ENCODE assay signal across 11 cellular contexts in the genomic region with DNA sequence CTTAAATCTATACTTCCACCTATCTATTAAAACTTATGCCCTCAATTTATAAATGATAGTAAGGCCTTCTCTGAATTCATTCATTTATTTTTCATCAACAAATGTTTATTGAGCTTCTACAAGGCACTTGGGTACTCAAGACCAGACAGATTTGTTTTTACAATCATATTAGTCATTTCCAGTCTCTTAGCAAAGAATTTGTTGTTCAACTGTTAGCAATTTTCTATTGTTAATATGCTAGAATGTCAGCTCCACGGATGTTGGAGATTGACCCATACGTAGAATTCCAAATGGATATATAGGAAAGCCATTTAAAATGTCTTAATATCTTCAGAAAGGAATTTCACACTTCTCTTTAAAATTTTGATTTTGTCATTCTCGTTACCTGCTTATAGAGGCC. TPM values are rescaled to one million over a fixed set of nuclear protein-coding genes. Genes with fewer than 3 reads are reported as not detected.
DNase-seq lines count a peak whose midpoint lies in the region; ATAC-seq and TF ChIP-seq lines count a peak whose summit lies in the region.
"Had no signal": no experiment of that assay in that cellular context is flagged by ENCODE, and none has a peak within 500 bp of the region (broad histone marks: within the 10 kb centered on the region; RNA-seq: fewer than 3 reads in every experiment).

No MANE protein-coding gene starts in this region.

- 97 to 99% methylated on average over 3 of the region's 3 CpGs for WGBS in upper lobe of left lung, 2 donors

- peak overlapping the region in 1 of 2 donors; percentile 91 for H3K4me3 Mint-ChIP-seq in activated T-cell treated with anti-CD3 and anti-CD28 coated beads, Interleukin-2, amount 50 U/mL, for 72 hours
- no peak overlapping the region for H3K4me3 Mint-ChIP-seq in activated T-cell treated with anti-CD3 and anti-CD28 coated beads, Interleukin-2, amount 50 U/mL, for 4 hours

- no peaks in the 10 kb centered on the region for H3K9me3 Mint-ChIP-seq in activated T-cell treated with anti-CD3 and anti-CD28 coated beads, Interleukin-2, amount 50 U/mL, for 72 hours
- no peaks in the 10 kb centered on the region for H3K9me3 Mint-ChIP-seq in activated T-cell treated with anti-CD3 and anti-CD28 coated beads, Interleukin-2, amount 50 U/mL, for 4 hours
- H3K9me3 Mint-ChIP-seq: activated T-helper 2 cell treated with anti-CD3 and anti-CD28 coated beads, Interferon-gamma antibody, Interleukin-2, Interleukin-4, amounts not matched to agents 10 μg/mL and 5 μg/mL and 100 μg/mL, durations not matched to agents 14 hours and 24 hours and 36 hours had no signal

- TF ChIP-seq CTCF in breast epithelium (IDR thresholded peaks at IDR 0.05) (no peak), lower lobe of right lung (IDR thresholded peaks at IDR 0.05) (no peak), upper lobe of left lung (IDR thresholded peaks at IDR 0.05) (no peak)

- H3K27ac Mint-ChIP-seq in activated T-cell treated with anti-CD3 and anti-CD28 coated beads, Interleukin-2, amount 50 U/mL, for 72 hours: peak overlapping the region; percentile 55
- H3K27ac Mint-ChIP-seq: activated T-helper 2 cell treated with anti-CD3 and anti-CD28 coated beads, Interferon-gamma antibody, Interleukin-2, Interleukin-4, amounts not matched to agents 10 μg/mL and 5 μg/mL and 100 μg/mL, durations not matched to agents 14 hours and 24 hours and 36 hours had no signal

- peaks cover 17 to 20% of the 10 kb centered on the region in 2 donors for H3K36me3 Mint-ChIP-seq in activated T-cell treated with anti-CD3 and anti-CD28 coated beads, Interleukin-2, amount 50 U/mL, for 72 hours (ENCODE audit: insufficient read depth in 2 of 2)
- peaks cover 42% of the 10 kb centered on the region for H3K36me3 Mint-ChIP-seq in activated T-cell treated with anti-CD3 and anti-CD28 coated beads, Interleukin-2, amount 50 U/mL, for 4 hours (ENCODE audit: insufficient read depth)

- H3K4me1 ChIP-seq in breast epithelium (peaks cover 3 to 17% of the 10 kb centered on the region in 2 donors), lower lobe of right lung (peaks cover 88% of the 10 kb centered on the region), upper lobe of left lung (peaks cover 66 to 68% (median 67%) of the 10 kb centered on the region in 4 donors)

- no peak for TF ChIP-seq POLR2A in breast epithelium (IDR thresholded peaks at IDR 0.05)
- no peak for TF ChIP-seq POLR2A in upper lobe of left lung (IDR thresholded peaks at IDR 0.05)

- H3K27ac ChIP-seq in breast epithelium (peak overlapping the region; percentile 99), lower lobe of right lung (peak overlapping the region; percentile 4), upper lobe of left lung (peak overlapping the region in 3 of 4 donors; percentile 3 to 99 (median 97)), caudate nucleus (ENCODE audit: low read depth, low read length) (no peak overlapping the region)

- H3K36me3 ChIP-seq in breast epithelium (no peaks in the 10 kb centered on the region), lower lobe of right lung (peaks cover 54% of the 10 kb centered on the region), upper lobe of left lung (peaks cover 0 to 41% (median 15%) of the 10 kb centered on the region in 4 donors)

- intact Hi-C loops in breast epithelium (cut with DNase I; ENCODE audit: low total_unique reads) (no loop called here), lower lobe of right lung (cut with DNase I) (no loop called here)

- no peak for ATAC-seq in activated T-cell treated with anti-CD3 and anti-CD28 coated beads, Interleukin-2, amount 50 U/mL, for 72 hours (replicated peaks in 1 of 2)
- ATAC-seq in activated T-cell treated with anti-CD3 and anti-CD28 coated beads, Interleukin-2, amount 50 U/mL, for 4 hours: no peak
- ATAC-seq in lower lobe of right lung (no peak), upper lobe of left lung (ENCODE audit: low FRiP score in 2 of 2) (no peak), HG02678 (IDR thresholded peaks at IDR 0.05; ENCODE audit: unreplicated experiment) (no peak)

- no peak for DNase-seq in activated T-cell treated with anti-CD3 and anti-CD28 coated beads, Interleukin-2, amount 50 U/mL, for 72 hours
- no peak for DNase-seq in activated T-cell treated with anti-CD3 and anti-CD28 coated beads, Interleukin-2, amount 50 U/mL, for 4 hours
- DNase-seq in breast epithelium (ENCODE audit: low spot score in 2 of 2) (no peak), lower lobe of right lung (no peak), upper lobe of left lung (no peak), caudate nucleus (lab: John Stamatoyannopoulos, UW) (no peak)
- no peak for DNase-seq in activated CD4-positive, alpha-beta T cell treated with anti-CD3 and anti-CD28 coated beads, Interleukin-2, amount 50 U/mL, for 48 hours
- DNase-seq: ACHN, OCI-M1 had no signal

- TF ChIP-seq EP300 in upper lobe of left lung (IDR thresholded peaks at IDR 0.05): no peak

- no peaks in the 10 kb centered on the region for H3K27me3 Mint-ChIP-seq in activated T-cell treated with anti-CD3 and anti-CD28 coated beads, Interleukin-2, amount 50 U/mL, for 72 hours (ENCODE audit: low read depth)
- H3K27me3 Mint-ChIP-seq in activated T-cell treated with anti-CD3 and anti-CD28 coated beads, Interleukin-2, amount 50 U/mL, for 4 hours (ENCODE audit: low read depth): no peaks in the 10 kb centered on the region

- no peaks in the 10 kb centered on the region for H3K9me3 ChIP-seq in breast epithelium
- H3K9me3 ChIP-seq in lower lobe of right lung: no peaks in the 10 kb centered on the region
- no peaks in the 10 kb centered on the region for H3K9me3 ChIP-seq in upper lobe of left lung

- H3K27me3 ChIP-seq in breast epithelium (no peaks in the 10 kb centered on the region), lower lobe of right lung (ENCODE audit: low read depth) (no peaks in the 10 kb centered on the region), upper lobe of left lung (no peaks in the 10 kb centered on the region)

- peaks cover 59% of the 10 kb centered on the region for H3K4me1 Mint-ChIP-seq in activated T-cell treated with anti-CD3 and anti-CD28 coated beads, Interleukin-2, amount 50 U/mL, for 72 hours (ENCODE audit: low read depth)
- H3K4me1 Mint-ChIP-seq in activated T-cell treated with anti-CD3 and anti-CD28 coated beads, Interleukin-2, amount 50 U/mL, for 4 hours (ENCODE audit: low read depth): peaks cover 70% of the 10 kb centered on the region

- H3K4me3 ChIP-seq in breast epithelium (no peak overlapping the region), lower lobe of right lung (no peak overlapping the region), upper lobe of left lung (no peak overlapping the region)

RNA-seq across cellular contexts. Expression of gene ZBTB38, which starts 36.7 kb away (rescaled TPM):
- total RNA-seq in activated T-cell treated with anti-CD3 and anti-CD28 coated beads, Interleukin-2, amount 50 U/mL, for 72 hours: 10 to 100 TPM; 50.7 to 82.9 TPM
- 10 to 100 TPM; 15.4 to 22.5 (median 21.0) TPM for total RNA-seq in activated T-cell treated with anti-CD3 and anti-CD28 coated beads, Interleukin-2, amount 50 U/mL, for 4 hours
- total RNA-seq in breast epithelium (100 to 1,000 TPM; 126 to 238 (median 138) TPM), lower lobe of right lung (89.6 TPM), upper lobe of left lung (100 to 1,000 TPM in 2 of 6 donors, 10 to 100 TPM in 4; 80.2 to 146 (median 91.8) TPM)
